Comparison of ENCODE assay signal across 27 cellular contexts in the genomic region with DNA sequence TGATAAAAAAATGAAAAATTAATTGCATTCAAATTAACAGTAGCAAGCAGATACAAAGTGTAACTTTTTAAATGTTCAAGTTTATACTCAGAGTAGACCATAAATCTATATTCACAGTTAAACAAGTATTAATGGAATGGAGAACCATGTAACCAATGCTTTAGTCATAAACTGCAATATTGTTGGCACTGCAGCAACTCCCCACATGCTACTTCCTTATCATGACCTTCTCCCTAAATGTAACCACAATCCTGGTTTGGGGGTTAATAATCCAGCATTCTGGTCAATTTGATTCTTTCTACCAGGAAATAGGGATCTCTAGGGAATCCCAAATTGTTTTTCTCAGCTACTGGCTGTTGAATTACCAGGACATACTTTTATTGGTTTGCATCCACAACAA.
"Had no signal": no experiment of that assay in that cellular context is flagged by ENCODE, and none has a peak within 500 bp of the region (broad histone marks: within the 10 kb centered on the region; RNA-seq: fewer than 3 reads in every experiment).

No MANE protein-coding gene starts in this region.

- H3K27me3 Mint-ChIP-seq: effector memory CD8-positive, alpha-beta T cell; naive thymus-derived CD8-positive, alpha-beta T cell; stimulated activated naive B cell treated with anti-CD40 and anti-IgM and Interleukin-4, amounts not matched to agents 10 μg/mL and 1 μg/mL and 100 μg/mL, for 72 hours; stimulated activated naive CD8-positive, alpha-beta T cell treated with anti-CD3 and anti-CD28 coated beads, Interleukin-15, Interleukin-2, amounts not matched to agents 100 ng/mL and 50 ng/mL, for 24 hours had no signal

- DNase-seq: colonic mucosa; dermis blood vessel endothelial cell; effector memory CD8-positive, alpha-beta T cell; heart left ventricle; kidney; left lung; mesenchymal stem cell; midbrain; naive thymus-derived CD8-positive, alpha-beta T cell; nephron progenitor cell; nucleus accumbens; ovary; posterior cingulate gyrus; psoas muscle; right cardiac atrium; sigmoid colon; spleen; stimulated activated CD4-positive, alpha-beta T cell treated with anti-CD3 and anti-CD28 coated beads, Interleukin-4, amount 100 ng/mL, for 4 hours; stimulated activated naive B cell treated with anti-CD40 and anti-IgM and Interleukin-4, amounts not matched to agents 10 μg/mL and 1 μg/mL and 100 μg/mL, for 72 hours; upper lobe of left lung had no signal

- H3K36me3 Mint-ChIP-seq: stimulated activated naive B cell treated with anti-CD40 and anti-IgM and Interleukin-4, amounts not matched to agents 10 μg/mL and 1 μg/mL and 100 μg/mL, for 72 hours had no signal

- H3K27ac Mint-ChIP-seq: effector memory CD8-positive, alpha-beta T cell; naive thymus-derived CD8-positive, alpha-beta T cell; stimulated activated naive B cell treated with anti-CD40 and anti-IgM and Interleukin-4, amounts not matched to agents 10 μg/mL and 1 μg/mL and 100 μg/mL, for 72 hours; stimulated activated naive CD8-positive, alpha-beta T cell treated with anti-CD3 and anti-CD28 coated beads, Interleukin-15, Interleukin-2, amounts not matched to agents 100 ng/mL and 50 ng/mL, for 24 hours had no signal

- H3K36me3 ChIP-seq: colonic mucosa, gastroesophageal sphincter, heart left ventricle, left lung, ovary, sigmoid colon, spleen, thoracic aorta, tibial nerve, upper lobe of left lung had no signal

- H3K79me2 ChIP-seq: hepatocyte had no signal

- FAIRE-seq: urothelium cell line had no signal

- H3K9me3 ChIP-seq: colonic mucosa, gastroesophageal sphincter, heart left ventricle, left lung, ovary, psoas muscle, sigmoid colon, spleen, thoracic aorta, tibial nerve, upper lobe of left lung had no signal

- H3K4me2 ChIP-seq: hepatocyte had no signal

- H3K4me3 ChIP-seq: colonic mucosa, gastroesophageal sphincter, heart left ventricle, hepatocyte, left lung, ovary, psoas muscle, sigmoid colon, spleen, thoracic aorta, tibial nerve, upper lobe of left lung had no signal

- H2AFZ ChIP-seq: hepatocyte had no signal

- H3K4me1 ChIP-seq: colonic mucosa, gastroesophageal sphincter, heart left ventricle, left lung, psoas muscle, sigmoid colon, spleen, tibial nerve, upper lobe of left lung had no signal

- H3K9me3 Mint-ChIP-seq: stimulated activated naive B cell treated with anti-CD40 and anti-IgM and Interleukin-4, amounts not matched to agents 10 μg/mL and 1 μg/mL and 100 μg/mL, for 72 hours; stimulated activated naive CD8-positive, alpha-beta T cell treated with anti-CD3 and anti-CD28 coated beads, Interleukin-15, Interleukin-2, amounts not matched to agents 100 ng/mL and 50 ng/mL, for 24 hours had no signal

- H3K4me3 Mint-ChIP-seq: effector memory CD8-positive, alpha-beta T cell; naive thymus-derived CD8-positive, alpha-beta T cell; stimulated activated naive B cell treated with anti-CD40 and anti-IgM and Interleukin-4, amounts not matched to agents 10 μg/mL and 1 μg/mL and 100 μg/mL, for 72 hours; stimulated activated naive CD8-positive, alpha-beta T cell treated with anti-CD3 and anti-CD28 coated beads, Interleukin-15, Interleukin-2, amounts not matched to agents 100 ng/mL and 50 ng/mL, for 24 hours had no signal

- ATAC-seq: effector memory CD8-positive, alpha-beta T cell; gastroesophageal sphincter; heart left ventricle; naive thymus-derived CD8-positive, alpha-beta T cell; psoas muscle; right cardiac atrium; stimulated activated naive B cell treated with anti-CD40 and anti-IgM and Interleukin-4, amounts not matched to agents 10 μg/mL and 1 μg/mL and 100 μg/mL, for 72 hours had no signal

- H3K27me3 ChIP-seq: colonic mucosa, foreskin keratinocyte, gastroesophageal sphincter, heart left ventricle, hepatocyte, left lung, ovary, sigmoid colon, spleen, tibial nerve, upper lobe of left lung had no signal

- H3K27ac ChIP-seq: colonic mucosa, foreskin keratinocyte, gastroesophageal sphincter, heart left ventricle, hepatocyte, left lung, ovary, psoas muscle, sigmoid colon, spleen, thoracic aorta, tibial nerve, upper lobe of left lung had no signal

- H3K4me1 Mint-ChIP-seq: naive thymus-derived CD8-positive, alpha-beta T cell; stimulated activated naive B cell treated with anti-CD40 and anti-IgM and Interleukin-4, amounts not matched to agents 10 μg/mL and 1 μg/mL and 100 μg/mL, for 72 hours had no signal
